8 cellular contexts compared by ENCODE assay signal in the genomic region with DNA sequence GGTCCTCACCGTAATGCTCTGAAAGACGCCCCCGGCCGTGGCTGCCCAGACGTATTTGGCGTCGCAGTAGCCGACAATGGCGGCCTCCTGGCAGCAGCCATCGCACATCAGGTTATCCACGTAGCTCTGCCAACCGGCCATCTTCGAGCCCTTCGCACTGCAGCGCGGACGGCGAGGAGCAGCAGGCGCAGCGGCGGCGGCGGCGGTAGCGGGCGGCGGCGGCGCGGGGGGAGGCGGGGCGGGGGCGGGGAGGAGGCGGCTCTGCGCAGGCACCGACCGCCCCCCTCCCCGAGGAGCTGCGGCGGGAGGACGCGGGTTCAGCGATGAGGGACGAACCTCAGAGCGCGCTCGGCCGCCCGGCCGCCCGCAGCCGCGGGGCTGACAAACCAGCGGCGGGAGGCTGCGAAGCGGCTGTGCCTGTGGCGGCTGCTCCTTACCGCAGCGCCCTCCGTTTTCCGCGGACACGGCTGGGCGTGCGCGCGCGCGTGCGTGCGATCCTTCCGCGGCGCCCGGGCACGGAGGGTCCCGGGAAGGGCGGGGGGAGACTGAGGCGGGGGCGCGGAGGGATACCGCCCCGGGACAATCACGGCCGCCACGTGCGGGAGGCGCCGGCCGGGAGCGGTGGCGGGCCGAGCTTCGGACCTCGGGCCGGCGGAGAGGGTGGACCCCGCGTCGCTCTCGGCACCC. TPM values are rescaled to one million over a fixed set of nuclear protein-coding genes. Genes with fewer than 3 reads are reported as not detected.
DNase-seq lines count a peak whose midpoint lies in the region; ATAC-seq and TF ChIP-seq lines count a peak whose summit lies in the region.

A gene with protein sequence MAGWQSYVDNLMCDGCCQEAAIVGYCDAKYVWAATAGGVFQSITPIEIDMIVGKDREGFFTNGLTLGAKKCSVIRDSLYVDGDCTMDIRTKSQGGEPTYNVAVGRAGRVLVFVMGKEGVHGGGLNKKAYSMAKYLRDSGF (minus strand): TSS at position 180 of the 687 bp plus-strand sequence. CDS start 39 bp downstream, at position 141.

- peak within 1 kb of the TSS; percentile 80 to 98 for H3K27ac ChIP-seq in lung (ENCODE audit: low read depth in 1 of 2, low read length in 1 of 2)

- POLR2A ChIA-PET in activated CD8-positive, alpha-beta T cell treated with anti-CD3 and anti-CD28 coated beads for 36 hours (lab: Charles Lee), result interaction anchor here (0.6 to 0.9 kb wide), 2 partner anchors 20 to 462 kb away, joined by 3 read pairs; no protein-coding TSS in a partner anchor

- H3K27ac Mint-ChIP-seq in activated CD8-positive, alpha-beta T cell treated with anti-CD3 and anti-CD28 coated beads for 36 hours, result peak within 1 kb of the TSS; percentile 67

- no peaks in the 10 kb centered on the region for H3K9me3 ChIP-seq in lung (ENCODE audit: control insufficient read depth in 2 of 2, insufficient read depth in 1 of 2, low read length in 1 of 2)

- ATAC-seq in HG03045 (IDR thresholded peaks at IDR 0.05; ENCODE audit: unreplicated experiment) (peak; percentile 50), lung (ENCODE audit: insufficient read depth, low FRiP score) (peak; percentile 74)
- ATAC-seq in activated CD8-positive, alpha-beta T cell treated with anti-CD3 and anti-CD28 coated beads for 36 hours, result peak; percentile 67

- peaks cover 23% of the 10 kb centered on the region for H3K27me3 Mint-ChIP-seq in activated CD8-positive, alpha-beta T cell treated with anti-CD3 and anti-CD28 coated beads for 36 hours

- no peak for TF ChIP-seq CTCF in activated CD8-positive, alpha-beta T cell treated with anti-CD3 and anti-CD28 coated beads for 36 hours (IDR thresholded peaks at IDR 0.05)
- TF ChIP-seq CTCF in lung (IDR thresholded peaks at IDR 0.05; ENCODE audit: control extremely low read depth, extremely low read depth), result no peak

- H3K4me3 ChIP-seq in lung, result peak within 1 kb of the TSS; percentile 80

- no peaks in the 10 kb centered on the region for H3K36me3 Mint-ChIP-seq in activated CD8-positive, alpha-beta T cell treated with anti-CD3 and anti-CD28 coated beads for 36 hours (ENCODE audit: low read depth)

- CTCF ChIA-PET in activated CD8-positive, alpha-beta T cell treated with anti-CD3 and anti-CD28 coated beads for 36 hours (lab: Charles Lee), result interaction anchor here (0.9 kb wide), 2 partner anchors 10 to 249 kb away, joined by 3 to 5 read pairs; no protein-coding TSS in a partner anchor

- DNase-seq in SIG-M5 treated with dmso at 0.1 percent for 504 hours (lab: John Stamatoyannopoulos, UW; ENCODE audit: unreplicated experiment) (peak; percentile 38), SIG-M5 (lab: John Stamatoyannopoulos, UW) (no peak), NCI-H446 treated with DMSO at 0.1 percent for 48 hours (lab: John Stamatoyannopoulos, UW) (peak; percentile 86), lung (ENCODE audit: low spot score) (peak; percentile 64)
- peak; percentile 52 for DNase-seq in activated CD8-positive, alpha-beta T cell treated with anti-CD3 and anti-CD28 coated beads for 36 hours
- DNase-seq in effector CD8-positive, alpha-beta T cell (lab: John Stamatoyannopoulos, UW), result peak; percentile 45
- DNase-seq in stimulated activated CD4-positive, alpha-beta T cell treated with anti-CD3 and anti-CD28 coated beads, Interleukin-4, amount 100 ng/mL, for 48 hours (ENCODE audit: low read depth in 2 of 2), result peak; percentile 22 to 37

- peaks cover 0 to 5% of the 10 kb centered on the region in 2 donors for H3K36me3 ChIP-seq in lung (ENCODE audit: control insufficient read depth in 2 of 2, insufficient read depth in 2 of 2, low read length in 2 of 2)

- WGBS in lung, 2 donors, result 0% methylated on average over 60 to 102 of the region's 102 CpGs

- peak within 1 kb of the TSS; percentile 84 for H3K4me3 Mint-ChIP-seq in activated CD8-positive, alpha-beta T cell treated with anti-CD3 and anti-CD28 coated beads for 36 hours

- H3K4me1 Mint-ChIP-seq in activated CD8-positive, alpha-beta T cell treated with anti-CD3 and anti-CD28 coated beads for 36 hours (ENCODE audit: low read depth), result peaks cover 16% of the 10 kb centered on the region

- intact Hi-C loops in activated CD8-positive, alpha-beta T cell treated with anti-CD3 and anti-CD28 coated beads for 36 hours (cut with micrococcal nuclease), result no loop called here

- H3K27me3 ChIP-seq in lung (ENCODE audit: control insufficient read depth, insufficient read depth), result no peaks in the 10 kb centered on the region

- H3K4me1 ChIP-seq in lung (ENCODE audit: control insufficient read depth in 2 of 2, insufficient read depth in 2 of 2, low read length in 2 of 2), result no peaks in the 10 kb centered on the region

- H3K9me3 Mint-ChIP-seq in activated CD8-positive, alpha-beta T cell treated with anti-CD3 and anti-CD28 coated beads for 36 hours, result no peaks in the 10 kb centered on the region

RNA-seq across cellular contexts. Expression of the gene that starts here (rescaled TPM):
- 1 to 10 TPM; 4.2 to 4.7 TPM for total RNA-seq in activated CD8-positive, alpha-beta T cell treated with anti-CD3 and anti-CD28 coated beads for 36 hours
- 10 to 100 TPM; 69.7 to 91.7 TPM for total RNA-seq in lung
- polyA plus RNA-seq in lung, result 10 to 100 TPM; 28.1 to 28.8 TPM

Comparison
In these comparisons a context has a peak if more than half of its experiments do, and no peak if none do; other contexts are left out.
1. RNA of the gene that starts here (total RNA-seq): 69.7 to 91.7 TPM in lung; 4.2 to 4.7 TPM in activated CD8-positive, alpha-beta T cell treated with anti-CD3 and anti-CD28 coated beads for 36 hours; every median in the first group is over 10 times any median in the second.
2. Peak in every context shown above with its lines, with median percentiles within 50 percentile points of each other: ATAC-seq.